ENCODE assay signal across 8 cellular contexts in the genomic region with DNA sequence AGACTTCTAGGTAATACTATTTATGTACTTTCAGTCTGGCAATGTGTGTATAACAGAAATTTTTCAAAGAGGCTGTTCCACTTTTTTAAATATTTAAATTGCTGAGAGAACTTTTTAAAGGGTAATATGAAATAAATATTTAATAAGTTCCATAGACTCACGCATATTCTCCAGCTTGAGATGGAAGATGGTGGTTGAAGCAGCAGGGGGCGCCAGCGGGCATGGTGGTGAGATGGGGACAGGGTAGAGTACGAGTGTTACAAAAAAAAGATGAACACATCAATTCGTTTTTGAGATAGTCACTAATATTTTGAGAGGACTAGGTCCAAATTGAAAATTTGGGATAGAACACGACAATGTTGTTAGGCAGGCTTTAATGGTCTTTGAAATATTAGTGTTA.
DNase-seq lines count a peak whose midpoint lies in the region; ATAC-seq, FAIRE-seq and TF ChIP-seq lines count a peak whose summit lies in the region.

No MANE protein-coding gene starts in this region.

- TF ChIP-seq CTCF in D721Med (IDR thresholded peaks at IDR 0.05; ENCODE audit: insufficient read depth, missing control alignments): peak; percentile 33
- TF ChIP-seq CTCF in HEK293 (tag by site-specific recombination; IDR thresholded peaks at IDR 0.05): 0 out of 2 replicates have a peak, but pooled peaks have one; percentile 30
- TF ChIP-seq CTCF in cardiac muscle cell (IDR thresholded peaks at IDR 0.05; ENCODE audit: low read depth, low read length): peak; percentile 44
- no peak; the same call in 1 of the 2 replicates for TF ChIP-seq CTCF in RWPE1 (conservative IDR thresholded peaks at IDR 0.05; ENCODE audit: low read depth)

- POLR2A ChIA-PET in HEK293 (lab: Yijun Ruan, JAX) (no interaction called here), RWPE1 (lab: Yijun Ruan, JAX; ENCODE audit: low non-redundant PET) (no interaction called here)

- H3K4me3 ChIP-seq in HEK293 (ENCODE audit: low read depth, low read length): no peak overlapping the region
- no peak overlapping the region for H3K4me3 ChIP-seq in cardiac muscle cell

- no peaks in the 10 kb centered on the region for H3K36me3 ChIP-seq in HEK293 (ENCODE audit: control insufficient read depth in 2 of 2, insufficient read depth in 1 of 2, low read length in 2 of 2)
- peaks cover 3% of the 10 kb centered on the region for H3K36me3 ChIP-seq in cardiac muscle cell

- no peaks in the 10 kb centered on the region for H3K27me3 ChIP-seq in cardiac muscle cell

- CTCF ChIA-PET in HEK293 (lab: Yijun Ruan, JAX) (interaction anchor here (0.6 to 2.9 kb wide), 28 partner anchors 8 to 1153 kb away, joined by 3 to 15 read pairs (median 4); a partner anchor contains a TSS), RWPE1 (lab: Yijun Ruan, JAX) (interaction anchor here (0.6 to 0.7 kb wide), 3 partner anchors 10 to 259 kb away, joined by 4 to 5 read pairs (median 4); no protein-coding TSS in a partner anchor)

- ATAC-seq in HG03571 (IDR thresholded peaks at IDR 0.05; ENCODE audit: unreplicated experiment): no peak

- DNase-seq in D721Med (ENCODE audit: insufficient read length, low spot score) (no peak), NOMO-1 treated with dmso at 0.1 percent for 144 hours (lab: John Stamatoyannopoulos, UW; ENCODE audit: unreplicated experiment) (peak; percentile 24), activated T-cell treated with anti-CD3 and anti-CD28 coated beads for 48 hours (ENCODE audit: low read depth) (peak; percentile 65), cardiac muscle cell (ENCODE audit: low read depth in 1 of 2, low spot score in 1 of 2) (peak in 1 of 2 donors; percentile 37), RWPE1 (ENCODE audit: low spot score) (no peak)
- DNase-seq in stimulated activated CD4-positive, alpha-beta T cell treated with anti-CD3 and anti-CD28 coated beads, Interleukin-2, amount 100 ng/mL, for 24 hours: peak; percentile 72 to 79

- H3K27ac ChIP-seq in HEK293 (ENCODE audit: extremely low read depth, low read depth, low read length) (no peak overlapping the region), cardiac muscle cell (no peak overlapping the region), RWPE1 (no peak overlapping the region)

- H3K4me1 ChIP-seq in HEK293 (ENCODE audit: control insufficient read depth, insufficient read depth, low read length) (no peaks in the 10 kb centered on the region), cardiac muscle cell (ENCODE audit: low read depth) (no peaks in the 10 kb centered on the region)

- no peak for FAIRE-seq in D721Med (lab: Jason Lieb, UNC)

- H3K9me3 ChIP-seq in HEK293 (ENCODE audit: control insufficient read depth, insufficient read depth, low read depth, low read length) (no peaks in the 10 kb centered on the region), cardiac muscle cell (ENCODE audit: low read depth) (no peaks in the 10 kb centered on the region)

TF ChIP-seq in HEK293, 187 proteins besides CTCF, POLR2A, EP300 and RAD21:
- no peak for TF ChIP-seq KLF16 (tag by site-specific recombination; IDR thresholded peaks at IDR 0.05)
- TF ChIP-seq ZNF623 (tag by site-specific recombination; IDR thresholded peaks at IDR 0.05): no peak
- peak; percentile 34 for TF ChIP-seq ZNF654 (tag by site-specific recombination; IDR thresholded peaks at IDR 0.05; ENCODE audit: low read depth)
- no peak for TF ChIP-seq ZNF785 (tag by site-specific recombination; IDR thresholded peaks at IDR 0.05)
- TF ChIP-seq, protein P1, sequence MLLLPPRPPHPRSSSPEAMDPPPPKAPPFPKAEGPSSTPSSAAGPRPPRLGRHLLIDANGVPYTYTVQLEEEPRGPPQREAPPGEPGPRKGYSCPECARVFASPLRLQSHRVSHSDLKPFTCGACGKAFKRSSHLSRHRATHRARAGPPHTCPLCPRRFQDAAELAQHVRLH (tag by site-specific recombination; IDR thresholded peaks at IDR 0.05): peak; percentile 77
- no peak for TF ChIP-seq GFI1B (tag by site-specific recombination; IDR thresholded peaks at IDR 0.05)
- no peak for TF ChIP-seq ZNF677 (tag by site-specific recombination; IDR thresholded peaks at IDR 0.05)
- no peak for TF ChIP-seq ZNF138 (tag by site-specific recombination; IDR thresholded peaks at IDR 0.05; ENCODE audit: borderline replicate concordance)
- no peak for TF ChIP-seq ZNF791 (tag by site-specific recombination; IDR thresholded peaks at IDR 0.05)

Comparison
In these comparisons a context has a peak if more than half of its experiments do, and no peak if none do; other contexts are left out.
1. DNase-seq: peak in NOMO-1 treated with dmso at 0.1 percent for 144 hours (single experiment), activated T-cell treated with anti-CD3 and anti-CD28 coated beads for 48 hours (single experiment) and stimulated activated CD4-positive, alpha-beta T cell treated with anti-CD3 and anti-CD28 coated beads, Interleukin-2, amount 100 ng/mL, for 24 hours (2 of 2); none in D721Med (single experiment) and RWPE1 (single experiment).